In the genomic region with DNA sequence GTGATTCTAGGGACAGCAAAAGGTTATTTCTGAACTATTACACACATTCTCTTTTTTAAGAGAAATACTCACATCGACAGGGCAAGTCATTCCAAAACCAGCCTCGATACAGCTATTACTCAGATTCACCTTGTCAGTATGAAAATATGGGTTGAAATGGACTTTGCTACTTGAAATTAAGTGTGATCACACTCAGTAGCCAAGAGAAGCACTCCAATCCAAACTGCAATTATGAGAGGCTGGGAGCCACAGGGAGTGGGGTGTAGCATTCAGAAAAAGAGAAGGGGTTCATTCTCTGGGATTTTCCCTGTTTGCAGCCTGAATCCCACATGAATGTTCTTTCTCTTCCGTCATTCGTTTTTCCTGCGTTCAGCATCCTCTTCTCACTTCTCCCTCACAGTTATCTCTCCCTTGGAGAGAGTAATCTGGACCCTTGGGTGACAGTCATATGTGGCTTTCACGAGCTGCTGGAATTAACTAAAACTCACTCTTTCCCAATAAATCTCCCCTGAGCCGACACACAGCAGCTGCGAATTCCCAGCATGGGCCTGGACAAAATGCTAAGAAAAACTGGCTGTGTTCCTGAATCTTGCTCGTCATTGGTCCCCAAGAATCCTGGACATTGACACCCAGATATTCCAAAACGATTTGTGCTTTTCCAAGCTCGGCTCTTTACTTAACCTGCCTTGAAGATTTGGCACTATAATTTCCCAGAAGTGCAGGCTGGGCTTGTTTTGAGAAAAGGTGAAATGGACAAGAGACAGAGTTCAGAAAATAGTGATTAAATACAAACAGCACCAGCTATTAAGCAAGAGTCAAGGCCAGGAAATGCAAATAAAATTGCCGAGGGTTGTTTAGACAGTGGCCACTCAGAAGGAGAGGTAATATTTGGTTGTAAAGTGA, we compare ENCODE assay signal across 9 cellular contexts.
DNase-seq lines count a peak whose midpoint lies in the region; ATAC-seq and TF ChIP-seq lines count a peak whose summit lies in the region.
"Had no signal": no experiment of that assay in that cellular context is flagged by ENCODE, and none has a peak within 500 bp of the region (broad histone marks: within the 10 kb centered on the region; RNA-seq: fewer than 3 reads in every experiment).

No MANE protein-coding gene starts in this region.

- peak overlapping the region; percentile 45 for H3K4me2 ChIP-seq in OCI-LY1 (ENCODE audit: low read length)

- WGBS in stomach, 5 donors, result 31 to 47% (median 34%) methylated on average over 12 of the region's 12 CpGs

- ATAC-seq in HG02623 (IDR thresholded peaks at IDR 0.05; ENCODE audit: unreplicated experiment), result peak; percentile 46

- TF ChIP-seq POLR2A in stomach (IDR thresholded peaks at IDR 0.05), result no peak

- H3K27me3 ChIP-seq in OCI-LY1 (ENCODE audit: insufficient read depth, low read length) (no peaks in the 10 kb centered on the region), left ventricle myocardium inferior (ENCODE audit: low read depth) (no peaks in the 10 kb centered on the region), stomach (no peaks in the 10 kb centered on the region)
- H3K27me3 ChIP-seq: SJSA1 had no signal

- DNase-seq in DMS153 treated with DMSO at 0.1 percent for 48 hours (lab: John Stamatoyannopoulos, UW; ENCODE audit: unreplicated experiment) (peak; percentile 21), DMS153 (lab: John Stamatoyannopoulos, UW) (no peak), left ventricle myocardium inferior (no peak), stomach (no peak), dedifferentiated amniotic fluid mesenchymal stem cell (ENCODE audit: extremely low spot score) (no peak), NCI-H446 treated with DMSO at 0.1 percent for 48 hours (lab: John Stamatoyannopoulos, UW) (no peak)

- peak overlapping the region; percentile 45 for H3K9ac ChIP-seq in OCI-LY1 (ENCODE audit: low read length)

- H3K9me2 ChIP-seq in OCI-LY1 (ENCODE audit: low read depth, low read length), result no peaks in the 10 kb centered on the region

- TF ChIP-seq CTCF in OCI-LY1 (IDR thresholded peaks at IDR 0.05; ENCODE audit: low read length) (no peak), left ventricle myocardium inferior (IDR thresholded peaks at IDR 0.05; ENCODE audit: borderline replicate concordance) (no peak), stomach (IDR thresholded peaks at IDR 0.05) (no peak)

- H3K4me3 ChIP-seq in OCI-LY1 (ENCODE audit: low read depth, low read length, poor library complexity, severe bottlenecking), result peak overlapping the region; percentile 9
- no peak overlapping the region for H3K4me3 ChIP-seq in left ventricle myocardium inferior
- peak overlapping the region in 1 of 4 donors; percentile 4 for H3K4me3 ChIP-seq in stomach
- H3K4me3 ChIP-seq: SJSA1 had no signal

- peaks cover 58% of the 10 kb centered on the region for H3K4me1 ChIP-seq in OCI-LY1 (ENCODE audit: insufficient read depth, low read length, severe bottlenecking)
- peaks cover 49% of the 10 kb centered on the region for H3K4me1 ChIP-seq in left ventricle myocardium inferior
- H3K4me1 ChIP-seq in stomach, result peaks cover 35 to 47% (median 43%) of the 10 kb centered on the region in 4 donors
- H3K4me1 ChIP-seq: SJSA1 had no signal

- H3K27ac ChIP-seq in OCI-LY1 (ENCODE audit: low read depth, low read length, poor library complexity, severe bottlenecking) (peak overlapping the region; percentile 95), left ventricle myocardium inferior (replicated peaks) (peak overlapping the region; percentile 88), stomach (peak overlapping the region; percentile 17 to 90 (median 83))
- H3K27ac ChIP-seq: SJSA1 had no signal

- H3F3A ChIP-seq in OCI-LY1 (ENCODE audit: insufficient read depth, low read length), result no peaks in the 10 kb centered on the region

- no peaks in the 10 kb centered on the region for H4K20me1 ChIP-seq in OCI-LY1 (ENCODE audit: insufficient read depth, low read length)

- H3K36me3 ChIP-seq in OCI-LY1 (ENCODE audit: insufficient read depth, low read length) (no peaks in the 10 kb centered on the region; the same call in 1 of the 2 replicates), left ventricle myocardium inferior (no peaks in the 10 kb centered on the region), stomach (no peaks in the 10 kb centered on the region)
- H3K36me3 ChIP-seq: SJSA1 had no signal

- intact Hi-C loops in left ventricle myocardium inferior (cut with micrococcal nuclease), result loop anchor here (5.0 kb wide), 1 partner anchor 64 kb away; no protein-coding TSS in a partner anchor
- intact Hi-C loops in stomach (cut with DNase I; ENCODE audit: low total_unique reads), result no loop called here

- no peak for TF ChIP-seq EP300 in stomach (IDR thresholded peaks at IDR 0.05)

- H3K9me3 ChIP-seq in OCI-LY1 (ENCODE audit: low read length), result no peaks in the 10 kb centered on the region
- H3K9me3 ChIP-seq in left ventricle myocardium inferior (replicated peaks), result no peaks in the 10 kb centered on the region
- no peaks in the 10 kb centered on the region for H3K9me3 ChIP-seq in stomach
- H3K9me3 ChIP-seq: SJSA1 had no signal

- H3K79me2 ChIP-seq in OCI-LY1 (ENCODE audit: insufficient read depth, low read length), result no peaks in the 10 kb centered on the region

- 0 out of 2 replicates have a peak overlapping the region, but pooled peaks have one; percentile 4 for H2AFZ ChIP-seq in OCI-LY1 (ENCODE audit: low read length)
